ENCODE assay signal across 9 cellular contexts in the genomic region with DNA sequence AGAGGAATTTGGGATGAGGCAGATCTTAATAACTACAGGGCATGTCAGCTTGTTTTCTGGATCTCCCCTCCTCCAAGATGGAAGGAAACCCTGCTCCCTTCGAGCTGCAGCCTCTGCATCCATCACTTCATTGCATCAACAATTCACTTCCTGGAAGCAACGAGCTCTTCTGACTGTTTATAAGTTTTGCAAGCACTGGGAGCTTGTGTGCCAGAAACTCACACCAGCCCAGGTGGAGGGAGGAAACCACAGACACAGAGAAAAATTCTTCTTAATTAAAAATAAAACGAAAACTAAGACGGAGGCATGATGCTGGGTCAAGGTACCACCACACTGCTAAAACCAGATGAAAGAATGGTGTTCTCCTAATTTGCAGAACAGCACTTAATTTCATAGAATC. TPM values are rescaled to one million over a fixed set of nuclear protein-coding genes. Genes with fewer than 3 reads are reported as not detected.
DNase-seq lines count a peak whose midpoint lies in the region; ATAC-seq, FAIRE-seq and TF ChIP-seq lines count a peak whose summit lies in the region.
"Had no signal": no experiment of that assay in that cellular context is flagged by ENCODE, and none has a peak within 500 bp of the region (broad histone marks: within the 10 kb centered on the region; RNA-seq: fewer than 3 reads in every experiment).

No MANE protein-coding gene starts in this region.

- no peaks in the 10 kb centered on the region for H3K9me3 Mint-ChIP-seq in activated CD4-positive, alpha-beta T cell treated with anti-CD3 and anti-CD28 coated beads, Interleukin-2, amount 10 ng/mL, durations not matched to agents 7 days and 5 days

- peak overlapping the region; percentile 74 to 97 (median 93) for H3K4me2 ChIP-seq in BLaER1 treated with 17β-estradiol and CSF1 and Interleukin-3, amounts not matched to agents 10 nM and 100 nM
- no peak overlapping the region for H3K4me2 ChIP-seq in HepG2 (ENCODE audit: low read depth, low read length)

- CTCF ChIA-PET in activated CD4-positive, alpha-beta T cell treated with anti-CD3 and anti-CD28 coated beads, Interleukin-2, amount 10 ng/mL, durations not matched to agents 7 days and 5 days (lab: Charles Lee): interaction anchor here (0.7 to 5.2 kb wide), 9 partner anchors 9 to 548 kb away, joined by 3 to 25 read pairs (median 5); no protein-coding TSS in a partner anchor
- CTCF ChIA-PET in HepG2 (lab: Yijun Ruan, JAX; ENCODE audit: low intra/inter-chr PET ratio, low total read pairs): no interaction called here

- FAIRE-seq in HepG2 (lab: Jason Lieb, UNC): no peak
- FAIRE-seq: K562 had no signal

- H3K4me3 Mint-ChIP-seq in activated CD4-positive, alpha-beta T cell treated with anti-CD3 and anti-CD28 coated beads, Interleukin-2, amount 10 ng/mL, durations not matched to agents 7 days and 5 days: peak overlapping the region; percentile 57

- H2AFZ ChIP-seq in HepG2 (ENCODE audit: low read length): no peak overlapping the region

- peaks cover 2% of the 10 kb centered on the region for H3K27me3 Mint-ChIP-seq in activated CD4-positive, alpha-beta T cell treated with anti-CD3 and anti-CD28 coated beads, Interleukin-2, amount 10 ng/mL, durations not matched to agents 7 days and 5 days

- POLR2A ChIA-PET in activated CD4-positive, alpha-beta T cell treated with anti-CD3 and anti-CD28 coated beads, Interleukin-2, amount 10 ng/mL, durations not matched to agents 7 days and 5 days (lab: Charles Lee): no interaction called here
- POLR2A ChIA-PET in HepG2 (lab: Yijun Ruan, JAX): interaction anchor here (0.8 to 5.5 kb wide), 4 partner anchors 8 to 15 kb away, joined by 3 to 26 read pairs (median 4); partner anchors contain the start of gene LRIG1

- no peaks in the 10 kb centered on the region for H3K27me3 ChIP-seq in BLaER1 treated with 17β-estradiol and CSF1 and Interleukin-3, amounts not matched to agents 10 nM and 100 nM
- no peaks in the 10 kb centered on the region for H3K27me3 ChIP-seq in HepG2 (ENCODE audit: control insufficient read depth in 1 of 2, insufficient read depth in 2 of 2, low read length in 2 of 2)
- H3K27me3 ChIP-seq in testis: no peaks in the 10 kb centered on the region

- intact Hi-C loops in HepG2 (cut with micrococcal nuclease; ENCODE audit: unreplicated experiment) (no loop called here), testis (cut with DNase I; ENCODE audit: low total_unique reads) (loop anchor here (10.0 kb wide), 1 partner anchor 75 kb away; no protein-coding TSS in a partner anchor)

- peak overlapping the region in 8 of 11 experiments; percentile 43 to 80 (median 64); a peak in 16 of 22 replicates for H3K9ac ChIP-seq in BLaER1 treated with 17β-estradiol and CSF1 and Interleukin-3, amounts not matched to agents 10 nM and 100 nM
- no peak overlapping the region for H3K9ac ChIP-seq in HepG2 (ENCODE audit: insufficient read depth, low read depth, low read length)

- peaks cover 57 to 100% (median 98%) of the 10 kb centered on the region in 10 experiments for H3K4me1 ChIP-seq in BLaER1 treated with 17β-estradiol and CSF1 and Interleukin-3, amounts not matched to agents 10 nM and 100 nM
- H3K4me1 ChIP-seq in HepG2 (ENCODE audit: insufficient read depth, low read length) (peaks cover 90% of the 10 kb centered on the region), testis (peaks cover 19% of the 10 kb centered on the region)

- TF ChIP-seq EP300 in HepG2 (IDR thresholded peaks at IDR 0.05; ENCODE audit: low read depth in 2 of 2, low read length in 2 of 2): no peak
- no peak for TF ChIP-seq EP300 in HepG2 (CRISPR knock-in tag; IDR thresholded peaks at IDR 0.05; ENCODE audit: borderline replicate concordance)

- peaks cover 0 to 7% (median 0%) of the 10 kb centered on the region in 11 experiments; a peak in 5 of 22 replicates for H4K20me1 ChIP-seq in BLaER1 treated with 17β-estradiol and CSF1 and Interleukin-3, amounts not matched to agents 10 nM and 100 nM
- no peaks in the 10 kb centered on the region for H4K20me1 ChIP-seq in HepG2 (ENCODE audit: insufficient read depth, low read length)

- TF ChIP-seq CTCF in HepG2 (CRISPR knock-in tag; IDR thresholded peaks at IDR 0.05) (no peak), testis (IDR thresholded peaks at IDR 0.05) (no peak)

- H3K4me1 Mint-ChIP-seq in activated CD4-positive, alpha-beta T cell treated with anti-CD3 and anti-CD28 coated beads, Interleukin-2, amount 10 ng/mL, durations not matched to agents 7 days and 5 days: peaks cover 89% of the 10 kb centered on the region

- peak overlapping the region in 8 of 10 experiments; percentile 11 to 50 (median 38); a peak in 13 of 20 replicates for H3K4me3 ChIP-seq in BLaER1 treated with 17β-estradiol and CSF1 and Interleukin-3, amounts not matched to agents 10 nM and 100 nM
- H3K4me3 ChIP-seq in HepG2 (replicated peaks in 1 of 3; ENCODE audit: insufficient read depth in 1 of 3, low read depth in 2 of 3, low read length in 3 of 3) (no peak overlapping the region), testis (no peak overlapping the region)
- H3K4me3 ChIP-seq: K562 had no signal

- peak overlapping the region in 9 of 11 experiments; percentile 32 to 87 (median 80); a peak in 18 of 22 replicates for H3K27ac ChIP-seq in BLaER1 treated with 17β-estradiol and CSF1 and Interleukin-3, amounts not matched to agents 10 nM and 100 nM
- H3K27ac ChIP-seq in HepG2 (ENCODE audit: extremely low read length, insufficient read depth, low read length): no peak overlapping the region
- no peak overlapping the region for H3K27ac ChIP-seq in testis

- H3K27ac Mint-ChIP-seq in activated CD4-positive, alpha-beta T cell treated with anti-CD3 and anti-CD28 coated beads, Interleukin-2, amount 10 ng/mL, durations not matched to agents 7 days and 5 days: peak overlapping the region; percentile 86

- WGBS in HepG2 (ENCODE audit: low lambda C conversion rate): 77% methylated on average over 4 of the region's 4 CpGs
- 43 to 48% methylated on average over 4 of the region's 4 CpGs for WGBS in testis, 2 donors

- TF ChIP-seq POLR2A in HepG2 (IDR thresholded peaks at IDR 0.05; ENCODE audit: insufficient read depth in 1 of 2, low read depth in 2 of 2, low read length in 2 of 2): no peak
- no peak for TF ChIP-seq POLR2A in testis (IDR thresholded peaks at IDR 0.05)

- no peaks in the 10 kb centered on the region for H3K9me3 ChIP-seq in BLaER1 treated with 17β-estradiol and CSF1 and Interleukin-3, amounts not matched to agents 10 nM and 100 nM (replicated peaks in 1 of 11)
- H3K9me3 ChIP-seq in HepG2 (ENCODE audit: low read length) (no peaks in the 10 kb centered on the region), testis (no peaks in the 10 kb centered on the region)

- peaks cover 0 to 5% (median 0%) of the 10 kb centered on the region in 11 experiments; a peak in 2 of 22 replicates for H3K36me3 ChIP-seq in BLaER1 treated with 17β-estradiol and CSF1 and Interleukin-3, amounts not matched to agents 10 nM and 100 nM
- no peaks in the 10 kb centered on the region for H3K36me3 ChIP-seq in HepG2 (replicated peaks in 1 of 2; ENCODE audit: control insufficient read depth in 1 of 2, insufficient read depth in 2 of 2, low read length in 2 of 2)
- no peaks in the 10 kb centered on the region for H3K36me3 ChIP-seq in testis (ENCODE audit: low read depth, missing control alignments)

- no peak for TF ChIP-seq RAD21 in HepG2 (CRISPR knock-in tag; IDR thresholded peaks at IDR 0.05)

- in situ Hi-C loops in HepG2 (cut with HindIII; ENCODE audit: extremely low pct_ligation_motif_present, low pct_unique_long_range_greater_than_20kb): no loop called here

- no TSS peak for BruUV-seq in HepG2 (replicated peaks; lab: Mats Ljungman, UMichigan)

- ATAC-seq in GM21576 (IDR thresholded peaks at IDR 0.05; ENCODE audit: unreplicated experiment) (peak; percentile 51), HepG2 (no peak)
- ATAC-seq: K562 had no signal

- H3K36me3 Mint-ChIP-seq in activated CD4-positive, alpha-beta T cell treated with anti-CD3 and anti-CD28 coated beads, Interleukin-2, amount 10 ng/mL, durations not matched to agents 7 days and 5 days (ENCODE audit: low read depth): peaks cover 23% of the 10 kb centered on the region

- peaks cover 95% of the 10 kb centered on the region for H3K79me2 ChIP-seq in HepG2 (ENCODE audit: insufficient read depth, low read length)

- DNase-seq in activated CD4-positive, alpha-beta T cell treated with anti-CD3 and anti-CD28 coated beads, Interleukin-2, amount 10 ng/mL, durations not matched to agents 7 days and 5 days: peak; percentile 40
- DNase-seq in HepG2 (ENCODE audit: low spot score) (no peak), NCI-H1048 (lab: John Stamatoyannopoulos, UW) (no peak), GOT3 (lab: John Stamatoyannopoulos, UW) (no peak), testis (no peak)
- DNase-seq in stimulated activated CD4-positive, alpha-beta T cell treated with anti-CD3 and anti-CD28 coated beads, Interleukin-15, amount 100 ng/mL, for 24 hours: no peak

RNA-seq across cellular contexts. Expression of gene LRIG1, which starts 10.6 kb away (rescaled TPM):
- total RNA-seq in activated CD4-positive, alpha-beta T cell treated with anti-CD3 and anti-CD28 coated beads, Interleukin-2, amount 10 ng/mL, durations not matched to agents 7 days and 5 days: 10 to 100 TPM; 26.1 to 26.4 TPM
- total RNA-seq in HepG2 (2016; rRNA removed; fragmentation: Illumina TruSeq; extraction: Trizol) (16.3 and 24.8 TPM in 2 replicates), testis (100 to 1,000 TPM in 1 of 2 donors, 10 to 100 TPM in 1; 77.9 to 107 TPM)
- 24.3 and 29.3 TPM in 2 replicates for total RNA-seq in HepG2 (2016; cell fraction: cytosol; rRNA removed; fragmentation: Illumina TruSeq; extraction: Trizol; ENCODE audit: low read depth)
- 14.1 and 27.5 TPM in 2 replicates for total RNA-seq in HepG2 (2016; cell fraction: insoluble cytoplasmic fraction; rRNA removed; fragmentation: Illumina TruSeq; extraction: Trizol)
- total RNA-seq in HepG2 (2016; cell fraction: membrane; rRNA removed; fragmentation: Illumina TruSeq; extraction: Trizol): 13.9 and 14.8 TPM in 2 replicates
- 30.1 and 36.3 TPM in 2 replicates for total RNA-seq in HepG2 (2016; cell fraction: nucleus; rRNA removed; fragmentation: Illumina TruSeq; extraction: Trizol)
- polyA plus RNA-seq in HepG2 (2011; rRNA removed) (17.8 and 23.5 TPM in 2 replicates), testis (ENCODE audit: insufficient read depth, low read depth, low replicate concordance) (62.7 TPM)
- 15.1 TPM in 2 replicates for polyA plus RNA-seq in HepG2 (2011; cell fraction: cytosol; rRNA removed)
- polyA plus RNA-seq in HepG2 (2011; cell fraction: nucleus; rRNA removed): 38.4 and 48.0 TPM in 2 replicates
- 18.0 and 20.2 TPM in 2 replicates for polyA plus RNA-seq in HepG2 (2012)
- polyA plus RNA-seq in HepG2 (2016; cell fraction: cytosol; fragmentation: Illumina TruSeq; extraction: Trizol; ENCODE audit: low read depth): 0.89 and 1.1 TPM in 2 replicates
- polyA plus RNA-seq in HepG2 (2016; cell fraction: insoluble cytoplasmic fraction; fragmentation: Illumina TruSeq; extraction: Trizol; ENCODE audit: low read depth): 10.0 and 13.0 TPM in 2 replicates
- polyA plus RNA-seq in HepG2 (2016; cell fraction: membrane; fragmentation: Illumina TruSeq; extraction: Trizol; ENCODE audit: low read depth): 3.6 and 4.4 TPM in 2 replicates
- polyA plus RNA-seq in HepG2 (2016; cell fraction: nucleus; fragmentation: Illumina TruSeq; extraction: Trizol; ENCODE audit: insufficient read depth, low read depth): 39.1 and 41.4 TPM in 2 replicates
- 0.94 and 60.0 TPM in 2 replicates for polyA minus RNA-seq in HepG2 (2011; rRNA and poly(A)+ RNA removed; ENCODE audit: low replicate concordance)
- 12.2 and 17.4 TPM in 2 replicates for polyA minus RNA-seq in HepG2 (2011; cell fraction: cytosol; rRNA and poly(A)+ RNA removed)
- polyA minus RNA-seq in HepG2 (2011; cell fraction: nucleus; rRNA and poly(A)+ RNA removed): 26.6 and 27.2 TPM in 2 replicates

Comparison
In these comparisons a context has a peak if more than half of its experiments do, and no peak if none do; other contexts are left out.
1. H3K27ac ChIP-seq: peak in BLaER1 treated with 17β-estradiol and CSF1 and Interleukin-3, amounts not matched to agents 10 nM and 100 nM (9 of 11); none in HepG2 (single experiment) and testis (0 of 2).
2. H3K4me3 ChIP-seq: peak in BLaER1 treated with 17β-estradiol and CSF1 and Interleukin-3, amounts not matched to agents 10 nM and 100 nM (8 of 10); none in HepG2 (0 of 3) and testis (0 of 2).